10 cellular contexts compared by ENCODE assay signal in genomic region chr5:157100140-157100679, GRCh38. TPM values are rescaled to one million over a fixed set of nuclear protein-coding genes. Genes with fewer than 3 reads are reported as not detected.
DNase-seq lines count a peak whose midpoint lies in the region; ATAC-seq lines count a peak whose summit lies in the region.
"Had no signal": no experiment of that assay in that cellular context is flagged by ENCODE, and none has a peak within 500 bp of the region (broad histone marks: within the 10 kb centered on the region; RNA-seq: fewer than 3 reads in every experiment).

No MANE protein-coding gene starts in this region.

- ATAC-seq in activated naive CD4-positive, alpha-beta T cell treated with anti-CD3 and anti-CD28 coated beads, Interleukin-2, amount 50 U/mL, for 72 hours: peak; percentile 94 to 96
- ATAC-seq in GM18519 (IDR thresholded peaks at IDR 0.05; ENCODE audit: low FRiP score, unreplicated experiment) (no peak), HG03135 (IDR thresholded peaks at IDR 0.05; ENCODE audit: unreplicated experiment) (no peak)

- no peaks in the 10 kb centered on the region for H3K9me3 Mint-ChIP-seq in activated naive CD4-positive, alpha-beta T cell treated with anti-CD3 and anti-CD28 coated beads, Interleukin-2, amount 50 U/mL, for 72 hours
- H3K9me3 Mint-ChIP-seq: central memory CD8-positive, alpha-beta T cell had no signal

- H3K27ac Mint-ChIP-seq in activated naive CD4-positive, alpha-beta T cell treated with anti-CD3 and anti-CD28 coated beads, Interleukin-2, amount 50 U/mL, for 72 hours: peak overlapping the region; percentile 11 to 86

- peaks cover 14 to 51% of the 10 kb centered on the region in 2 donors for H3K36me3 Mint-ChIP-seq in activated naive CD4-positive, alpha-beta T cell treated with anti-CD3 and anti-CD28 coated beads, Interleukin-2, amount 50 U/mL, for 72 hours

- DNase-seq in DMS 273 (lab: John Stamatoyannopoulos, UW; ENCODE audit: unreplicated experiment) (peak; percentile 6), DMS 273 treated with DMSO at 0.1 percent for 48 hours (lab: John Stamatoyannopoulos, UW) (no peak), M059J (ENCODE audit: low read depth) (peak; percentile 80), putamen (ENCODE audit: low spot score) (peak; percentile 25)
- peak; percentile 20 to 59 for DNase-seq in activated naive CD4-positive, alpha-beta T cell treated with anti-CD3 and anti-CD28 coated beads, Interleukin-2, amount 50 U/mL, for 72 hours (ENCODE audit: low spot score in 2 of 2)
- no peak for DNase-seq in activated effector memory CD4-positive, alpha-beta T cell treated with Interleukin-2 at 50 U/mL for 16 hours
- DNase-seq: NCI-H69 had no signal

RNA-seq across cellular contexts. Expression of gene HAVCR2, which starts 8.6 kb away (rescaled TPM):
- total RNA-seq in M059J (2014; rRNA removed; shearing (Covaris generic)): 0.84 and 3.9 TPM in 2 replicates
- 10 to 100 TPM; 34.4 to 52.2 TPM for total RNA-seq in activated naive CD4-positive, alpha-beta T cell treated with anti-CD3 and anti-CD28 coated beads, Interleukin-2, amount 50 U/mL, for 72 hours

RNA-seq across cellular contexts. Expression of gene HAVCR1, which starts 41.3 kb away (rescaled TPM):
- total RNA-seq in M059J (2014; rRNA removed; shearing (Covaris generic)): not detected in 2 replicates
- under 1 TPM; 0.72 to 0.96 TPM for total RNA-seq in activated naive CD4-positive, alpha-beta T cell treated with anti-CD3 and anti-CD28 coated beads, Interleukin-2, amount 50 U/mL, for 72 hours

RNA-seq across cellular contexts. Expression of gene MED7, which starts 42.5 kb away (rescaled TPM):
- 13.7 and 16.3 TPM in 2 replicates for total RNA-seq in M059J (2014; rRNA removed; shearing (Covaris generic))
- 10 to 100 TPM; 16.9 to 21.7 TPM for total RNA-seq in activated naive CD4-positive, alpha-beta T cell treated with anti-CD3 and anti-CD28 coated beads, Interleukin-2, amount 50 U/mL, for 72 hours

Comparison
In these comparisons a context has a peak if more than half of its experiments do, and no peak if none do; other contexts are left out.
1. DNase-seq: peak in DMS 273 (single experiment), M059J (single experiment), activated naive CD4-positive, alpha-beta T cell treated with anti-CD3 and anti-CD28 coated beads, Interleukin-2, amount 50 U/mL, for 72 hours (2 of 2) and putamen (single experiment); none in DMS 273 treated with DMSO at 0.1 percent for 48 hours (single experiment) and activated effector memory CD4-positive, alpha-beta T cell treated with Interleukin-2 at 50 U/mL for 16 hours (single experiment).
2. ATAC-seq: peak in activated naive CD4-positive, alpha-beta T cell treated with anti-CD3 and anti-CD28 coated beads, Interleukin-2, amount 50 U/mL, for 72 hours (2 of 2); none in GM18519 (single experiment) and HG03135 (single experiment).